Comparison of ENCODE assay signal across 34 cellular contexts in genomic region chr1:205974712-205975111, GRCh38. TPM values are rescaled to one million over a fixed set of nuclear protein-coding genes. Genes with fewer than 3 reads are reported as not detected.
"Had no signal": no experiment of that assay in that cellular context is flagged by ENCODE, and none has a peak within 500 bp of the region (broad histone marks: within the 10 kb centered on the region; RNA-seq: fewer than 3 reads in every experiment).

No MANE protein-coding gene starts in this region.

- DNase-seq: activated B cell treated with CpG ODN at 0.5 μM for 24 hours; activated CD4-positive, alpha-beta memory T cell treated with anti-CD3 and anti-CD28 coated beads for 36 hours; activated CD4-positive, alpha-beta T cell treated with anti-CD3 and anti-CD28 coated beads for 48 hours; activated CD8-positive, alpha-beta memory T cell treated with anti-CD3 and anti-CD28 coated beads, Interleukin-2, amount 50 U/mL, for 4 hours; activated effector memory CD4-positive, alpha-beta T cell treated with anti-CD3 and anti-CD28 coated beads, Interleukin-2, amount 50 U/mL, for 16 hours; activated naive CD4-positive, alpha-beta T cell treated with anti-CD3 and anti-CD28 coated beads, Interleukin-2, amount 50 U/mL, for 16 hours; activated T-cell treated with anti-CD3 and anti-CD28 coated beads, Interleukin-2, amount 50 U/mL, for 1 hour; cerebellar nuclear complex; colonic mucosa; effector CD8-positive, alpha-beta T cell; erythroblast; gastrocnemius medialis; glutamatergic neuron; lower lobe of right lung; mucosa of descending colon; pancreas; psoas muscle; stimulated activated CD4-positive, alpha-beta T cell treated with anti-CD3 and anti-CD28 coated beads, Interleukin-1b, Interleukin-23, amount 100 ng/mL, for 48 hours; stimulated activated CD4-positive, alpha-beta T cell treated with anti-CD3 and anti-CD28 coated beads, Interleukin-4, amount 100 ng/mL, for 4 hours; stimulated activated CD8-positive, alpha-beta memory T cell treated with anti-CD3 and anti-CD28 coated beads, Interleukin-4, amount 100 ng/mL, for 48 hours; T-helper 1 cell; tibial artery had no signal

- H3K27me3 Mint-ChIP-seq: natural killer cell treated with Interleukin-12 subunit alpha and Interleukin-12 subunit beta and Interleukin-15 and Interleukin-18, amount 100 ng/mL, for 72 hours; stimulated activated memory B cell treated with anti-CD40 and anti-IgM and Interleukin-4, amounts not matched to agents 10 μg/mL and 1 μg/mL and 100 μg/mL, for 72 hours had no signal

- H3K4me1 Mint-ChIP-seq: activated B cell treated with CpG ODN at 0.5 μM for 24 hours had no signal

- H3K36me3 Mint-ChIP-seq: activated CD4-positive, alpha-beta memory T cell treated with anti-CD3 and anti-CD28 coated beads for 36 hours; natural killer cell treated with Interleukin-12 subunit alpha and Interleukin-12 subunit beta and Interleukin-15 and Interleukin-18, amount 100 ng/mL, for 72 hours; stimulated activated memory B cell treated with anti-CD40 and anti-IgM and Interleukin-4, amounts not matched to agents 10 μg/mL and 1 μg/mL and 100 μg/mL, for 72 hours had no signal

- H3K4me1 ChIP-seq: colonic mucosa had no signal

- H3K9me3 ChIP-seq: colonic mucosa, gastrocnemius medialis, left lung, lower lobe of right lung, mucosa of descending colon, pancreas, psoas muscle, suprapubic skin, tibial artery had no signal

- H3K4me3 Mint-ChIP-seq: activated B cell treated with CpG ODN at 0.5 μM for 24 hours; activated CD4-positive, alpha-beta memory T cell treated with anti-CD3 and anti-CD28 coated beads for 36 hours; activated T-helper 1 cell treated with anti-CD3 and anti-CD28 coated beads, Interleukin-12 subunit alpha, Interleukin-12 subunit beta, Interleukin-2, Interleukin-4 antibody, amounts not matched to agents 30 ng/mL and 10 ng/mL and 1 ng/mL, durations not matched to agents 14 hours and 24 hours and 36 hours; natural killer cell treated with Interleukin-12 subunit alpha and Interleukin-12 subunit beta and Interleukin-15 and Interleukin-18, amount 100 ng/mL, for 72 hours; stimulated activated memory B cell treated with anti-CD40 and anti-IgM and Interleukin-4, amounts not matched to agents 10 μg/mL and 1 μg/mL and 100 μg/mL, for 72 hours; T-helper 2 cell treated with Interferon-gamma antibody and Interleukin-4, amounts not matched to agents 5 μg/mL and 100 μg/mL, for 36 hours had no signal

- H3K27me3 ChIP-seq: colonic mucosa, gastrocnemius medialis, left lung, pancreas, suprapubic skin had no signal

- H3K27ac ChIP-seq: colonic mucosa, left lung, lower lobe of right lung, pancreas, psoas muscle, suprapubic skin, tibial artery had no signal

- H3K27ac Mint-ChIP-seq: activated B cell treated with CpG ODN at 0.5 μM for 24 hours; activated CD4-positive, alpha-beta memory T cell treated with anti-CD3 and anti-CD28 coated beads for 36 hours; activated T-helper 1 cell treated with anti-CD3 and anti-CD28 coated beads, Interleukin-12 subunit alpha, Interleukin-12 subunit beta, Interleukin-2, Interleukin-4 antibody, amounts not matched to agents 30 ng/mL and 10 ng/mL and 1 ng/mL, durations not matched to agents 14 hours and 24 hours and 36 hours; natural killer cell treated with Interleukin-12 subunit alpha and Interleukin-12 subunit beta and Interleukin-15 and Interleukin-18, amount 100 ng/mL, for 72 hours; stimulated activated memory B cell treated with anti-CD40 and anti-IgM and Interleukin-4, amounts not matched to agents 10 μg/mL and 1 μg/mL and 100 μg/mL, for 72 hours; T-helper 2 cell treated with Interferon-gamma antibody and Interleukin-4, amounts not matched to agents 5 μg/mL and 100 μg/mL, for 36 hours had no signal

- H3K4me2 ChIP-seq: smooth muscle cell had no signal

- ATAC-seq: gastrocnemius medialis; left lung; mucosa of descending colon; natural killer cell treated with Interleukin-12 subunit alpha and Interleukin-12 subunit beta and Interleukin-15 and Interleukin-18, amount 100 ng/mL, for 72 hours; pancreas; psoas muscle; stimulated activated memory B cell treated with anti-CD40 and anti-IgM and Interleukin-4, amounts not matched to agents 10 μg/mL and 1 μg/mL and 100 μg/mL, for 72 hours had no signal

- H3K4me3 ChIP-seq: colonic mucosa, gastrocnemius medialis, left lung, lower lobe of right lung, mucosa of descending colon, pancreas, psoas muscle, smooth muscle cell, suprapubic skin, tibial artery had no signal

- H3K36me3 ChIP-seq: colonic mucosa, gastrocnemius medialis, left lung, lower lobe of right lung, pancreas, tibial artery had no signal

- H3K9me3 Mint-ChIP-seq: activated B cell treated with CpG ODN at 0.5 μM for 24 hours; activated CD4-positive, alpha-beta memory T cell treated with anti-CD3 and anti-CD28 coated beads for 36 hours had no signal

RNA-seq across cellular contexts. Expression of gene RAB7B, which starts 28.5 kb away (rescaled TPM):
- total RNA-seq: activated B cell treated with CpG ODN at 0.5 μM for 24 hours; activated CD4-positive, alpha-beta memory T cell treated with anti-CD3 and anti-CD28 coated beads for 36 hours; activated CD8-positive, alpha-beta memory T cell treated with anti-CD3 and anti-CD28 coated beads for 36 hours; activated T-helper 1 cell treated with anti-CD3 and anti-CD28 coated beads, Interleukin-12 subunit alpha, Interleukin-12 subunit beta, Interleukin-2, Interleukin-4 antibody, amounts not matched to agents 30 ng/mL and 10 ng/mL and 1 ng/mL, durations not matched to agents 14 hours and 24 hours and 36 hours; dermis microvascular lymphatic vessel endothelial cell; natural killer cell treated with Interleukin-12 subunit alpha and Interleukin-12 subunit beta and Interleukin-15 and Interleukin-18, amount 100 ng/mL, for 72 hours had no signal

RNA-seq across cellular contexts. Expression of gene SLC26A9, which starts 31.5 kb away (rescaled TPM):
- total RNA-seq: activated B cell treated with CpG ODN at 0.5 μM for 24 hours; activated CD4-positive, alpha-beta memory T cell treated with anti-CD3 and anti-CD28 coated beads for 36 hours; activated CD8-positive, alpha-beta memory T cell treated with anti-CD3 and anti-CD28 coated beads for 36 hours; activated T-helper 1 cell treated with anti-CD3 and anti-CD28 coated beads, Interleukin-12 subunit alpha, Interleukin-12 subunit beta, Interleukin-2, Interleukin-4 antibody, amounts not matched to agents 30 ng/mL and 10 ng/mL and 1 ng/mL, durations not matched to agents 14 hours and 24 hours and 36 hours; colonic mucosa; dermis microvascular lymphatic vessel endothelial cell; mesenteric fat pad; mucosa of descending colon; myocyte; natural killer cell treated with Interleukin-12 subunit alpha and Interleukin-12 subunit beta and Interleukin-15 and Interleukin-18, amount 100 ng/mL, for 72 hours; smooth muscle cell; urinary bladder had no signal
- polyA plus RNA-seq: smooth muscle cell, urinary bladder had no signal

RNA-seq across cellular contexts. Expression of gene CTSE, which starts 49.0 kb away (rescaled TPM):
- total RNA-seq: activated B cell treated with CpG ODN at 0.5 μM for 24 hours; activated CD4-positive, alpha-beta memory T cell treated with anti-CD3 and anti-CD28 coated beads for 36 hours; activated CD8-positive, alpha-beta memory T cell treated with anti-CD3 and anti-CD28 coated beads for 36 hours; activated T-helper 1 cell treated with anti-CD3 and anti-CD28 coated beads, Interleukin-12 subunit alpha, Interleukin-12 subunit beta, Interleukin-2, Interleukin-4 antibody, amounts not matched to agents 30 ng/mL and 10 ng/mL and 1 ng/mL, durations not matched to agents 14 hours and 24 hours and 36 hours; dermis microvascular lymphatic vessel endothelial cell; gastrocnemius medialis; myocyte; natural killer cell treated with Interleukin-12 subunit alpha and Interleukin-12 subunit beta and Interleukin-15 and Interleukin-18, amount 100 ng/mL, for 72 hours; smooth muscle cell; suprapubic skin had no signal
- polyA plus RNA-seq: smooth muscle cell had no signal
